In genomic region chr19:54331626-54332025, GRCh38 we compare ENCODE assay signal across 15 cellular contexts. TPM values are rescaled to one million over a fixed set of nuclear protein-coding genes. Genes with fewer than 3 reads are reported as not detected.
DNase-seq lines count a peak whose midpoint lies in the region; ATAC-seq and TF ChIP-seq lines count a peak whose summit lies in the region.
"Had no signal": no experiment of that assay in that cellular context is flagged by ENCODE, and none has a peak within 500 bp of the region (broad histone marks: within the 10 kb centered on the region; RNA-seq: fewer than 3 reads in every experiment).

No MANE protein-coding gene starts in this region.

- H2BK5ac ChIP-seq in neuronal stem cell (ENCODE audit: low read length) = no peak overlapping the region

- H3K4me1 ChIP-seq in BLaER1 treated with 17β-estradiol and CSF1 and Interleukin-3, amounts not matched to agents 10 nM and 100 nM = peaks cover 34 to 80% (median 69%) of the 10 kb centered on the region in 10 experiments
- H3K4me1 ChIP-seq in neuronal stem cell (ENCODE audit: control insufficient read depth in 2 of 2, insufficient read depth in 1 of 2, low read depth in 1 of 2, low read length in 2 of 2) = peaks cover 0 to 2% of the 10 kb centered on the region in 2 donors
- H3K4me1 ChIP-seq: Caco-2 had no signal

- peak overlapping the region; percentile 17 for H4K8ac ChIP-seq in neuronal stem cell (ENCODE audit: low read depth, low read length)

- H4K91ac ChIP-seq in neuronal stem cell (ENCODE audit: low read depth, low read length, poor library complexity) = no peak overlapping the region

- H2BK120ac ChIP-seq in neuronal stem cell (ENCODE audit: low read depth, low read length) = no peak overlapping the region

- H2BK15ac ChIP-seq in neuronal stem cell (ENCODE audit: low read length) = no peak overlapping the region

- no peak overlapping the region for H3K27ac Mint-ChIP-seq in chondrocyte (ENCODE audit: unreplicated experiment)
- H3K27ac Mint-ChIP-seq: CD4-positive, alpha-beta T cell; H9 had no signal

- no peak overlapping the region for H2AK5ac ChIP-seq in neuronal stem cell (ENCODE audit: low read depth, low read length)

- no peaks in the 10 kb centered on the region for H3K36me3 ChIP-seq in BLaER1 treated with 17β-estradiol and CSF1 and Interleukin-3, amounts not matched to agents 10 nM and 100 nM
- no peaks in the 10 kb centered on the region for H3K36me3 ChIP-seq in neuronal stem cell (replicated peaks in 1 of 2; ENCODE audit: control insufficient read depth in 2 of 2, insufficient read depth in 2 of 2, low read length in 2 of 2)

- no peaks in the 10 kb centered on the region for H3K9me3 Mint-ChIP-seq in chondrocyte (ENCODE audit: low read depth)
- H3K9me3 Mint-ChIP-seq: CD4-positive, alpha-beta T cell; IgD-negative memory B cell had no signal

- peak overlapping the region in 4 of 11 experiments; percentile 9 to 49 (median 30); a peak in 3 of 22 replicates for H3K9ac ChIP-seq in BLaER1 treated with 17β-estradiol and CSF1 and Interleukin-3, amounts not matched to agents 10 nM and 100 nM
- no peak overlapping the region for H3K9ac ChIP-seq in neuronal stem cell (ENCODE audit: low read depth, low read length, poor library complexity)

- no peaks in the 10 kb centered on the region for H3K36me3 Mint-ChIP-seq in chondrocyte (ENCODE audit: low read depth)
- H3K36me3 Mint-ChIP-seq: IgD-negative memory B cell had no signal

- H2AFZ ChIP-seq in neuronal stem cell (ENCODE audit: low read length) = no peak overlapping the region

- WGBS in neuronal stem cell (ENCODE audit: extremely low coverage in 2 of 2, insufficient read length in 2 of 2, insufficient replicate concordance in 1 of 2), 2 donors = no CpG with 5 or more reads among the region's 7 CpGs

- H3K4me2 ChIP-seq in BLaER1 treated with 17β-estradiol and CSF1 and Interleukin-3, amounts not matched to agents 10 nM and 100 nM = peak overlapping the region in 10 of 11 experiments; percentile 1 to 76 (median 57); a peak in 15 of 22 replicates
- no peak overlapping the region for H3K4me2 ChIP-seq in neuronal stem cell (ENCODE audit: insufficient read depth, low read length, poor library complexity, severe bottlenecking)

- peak overlapping the region in 2 of 11 experiments; percentile 22 to 25; a peak in 2 of 22 replicates for H3K27ac ChIP-seq in BLaER1 treated with 17β-estradiol and CSF1 and Interleukin-3, amounts not matched to agents 10 nM and 100 nM
- H3K27ac ChIP-seq in neuronal stem cell (replicated peaks; ENCODE audit: low read length) = no peak overlapping the region
- H3K27ac ChIP-seq: C4-2B had no signal

- H3K9me3 ChIP-seq in BLaER1 treated with 17β-estradiol and CSF1 and Interleukin-3, amounts not matched to agents 10 nM and 100 nM (replicated peaks in 1 of 11) = peaks cover 0 to 20% (median 11%) of the 10 kb centered on the region in 11 experiments; a peak in 13 of 22 replicates
- H3K9me3 ChIP-seq in neuronal stem cell (replicated peaks in 1 of 2; ENCODE audit: control insufficient read depth in 2 of 2, insufficient read depth in 1 of 2, low read depth in 1 of 2, low read length in 2 of 2) = no peaks in the 10 kb centered on the region
- H3K9me3 ChIP-seq: Caco-2 had no signal

- H3K18ac ChIP-seq in neuronal stem cell (ENCODE audit: low read length) = no peak overlapping the region

- H3K4me1 Mint-ChIP-seq in chondrocyte (ENCODE audit: low read depth) = no peaks in the 10 kb centered on the region

- no peak overlapping the region for H2BK12ac ChIP-seq in neuronal stem cell (ENCODE audit: low read length)

- H3K14ac ChIP-seq in neuronal stem cell (ENCODE audit: low read length) = no peak overlapping the region

- no peaks in the 10 kb centered on the region for H3K79me1 ChIP-seq in neuronal stem cell (ENCODE audit: low read depth, low read length)

- no peak overlapping the region for H3K23ac ChIP-seq in neuronal stem cell (ENCODE audit: low read depth, low read length, poor library complexity)

- no peak overlapping the region for H3K4me3 Mint-ChIP-seq in chondrocyte (ENCODE audit: unreplicated experiment)
- H3K4me3 Mint-ChIP-seq: B cell; CD4-positive, alpha-beta T cell; H9; IgD-negative memory B cell had no signal

- TF ChIP-seq CTCF in chondrocyte (IDR thresholded peaks at IDR 0.05) (no peak), omental fat pad (IDR thresholded peaks at IDR 0.05) (no peak)

- no peak overlapping the region for H3K4ac ChIP-seq in neuronal stem cell (ENCODE audit: low read length)

- no peak overlapping the region for H3K4me3 ChIP-seq in BLaER1 treated with 17β-estradiol and CSF1 and Interleukin-3, amounts not matched to agents 10 nM and 100 nM
- peak overlapping the region in 1 of 2 donors; percentile 36 for H3K4me3 ChIP-seq in neuronal stem cell (ENCODE audit: low read length in 2 of 2)

- ATAC-seq in omental fat pad (ENCODE audit: low FRiP score) (no peak), GM21619 (IDR thresholded peaks at IDR 0.05; ENCODE audit: unreplicated experiment) (no peak)
- ATAC-seq: HepG2 had no signal

- peak; percentile 54 for DNase-seq in chondrocyte (ENCODE audit: low spot score)
- DNase-seq in neuronal stem cell (ENCODE audit: low spot score) = no peak
- DNase-seq in hippocampal formation (lab: John Stamatoyannopoulos, UW) = no peak
- DNase-seq in omental fat pad (ENCODE audit: low spot score) = no peak
- DNase-seq: Caco-2; CD4-positive, alpha-beta T cell; GOT3; H9 had no signal

- H3K27me3 ChIP-seq in BLaER1 treated with 17β-estradiol and CSF1 and Interleukin-3, amounts not matched to agents 10 nM and 100 nM = no peaks in the 10 kb centered on the region
- peaks cover 0 to 8% (median 0%) of the 10 kb centered on the region in 3 experiments for H3K27me3 ChIP-seq in neuronal stem cell (ENCODE audit: control insufficient read depth in 3 of 3, insufficient read depth in 3 of 3, low read depth in 1 of 3, low read length in 3 of 3)

- H3K27me3 Mint-ChIP-seq in chondrocyte (ENCODE audit: low read depth) = peaks cover 8% of the 10 kb centered on the region
- H3K27me3 Mint-ChIP-seq: B cell; CD4-positive, alpha-beta T cell had no signal

- no peaks in the 10 kb centered on the region for H4K20me1 ChIP-seq in BLaER1 treated with 17β-estradiol and CSF1 and Interleukin-3, amounts not matched to agents 10 nM and 100 nM

RNA-seq across cellular contexts. Expression of gene LILRA4, which starts 7.3 kb away (rescaled TPM):
- not detected in 3 replicates for total RNA-seq in chondrocyte
- polyA plus RNA-seq in neuronal stem cell (2013, experiment 1 of 2) = not detected
- not detected for polyA plus RNA-seq in neuronal stem cell (2013, experiment 2 of 2)
- under 1 TPM in 1 of 4 donors, not detected in 3; 0.56 TPM for total RNA-seq in omental fat pad
- total RNA-seq: A172, Caco-2, H9, HepG2 had no signal

RNA-seq across cellular contexts. Expression of gene LILRA5, which starts 18.7 kb away (rescaled TPM):
- total RNA-seq in chondrocyte (not detected in 3 replicates), omental fat pad (10 to 100 TPM in 1 of 4 donors, 1 to 10 TPM in 3; 3.7 to 13.2 (median 7.8) TPM)
- not detected for polyA plus RNA-seq in neuronal stem cell (2013, experiment 1 of 2)
- not detected for polyA plus RNA-seq in neuronal stem cell (2013, experiment 2 of 2)
- total RNA-seq: A172, B cell, Caco-2, H9, HepG2 had no signal
- polyA plus RNA-seq: HepG2 had no signal

RNA-seq across cellular contexts. Expression of gene LAIR1, which starts 33.1 kb away (rescaled TPM):
- total RNA-seq in chondrocyte (not detected in 3 replicates), omental fat pad (10 to 100 TPM; 24.3 to 82.5 (median 37.0) TPM)
- polyA plus RNA-seq in neuronal stem cell (2013, experiment 1 of 2) = not detected
- not detected for polyA plus RNA-seq in neuronal stem cell (2013, experiment 2 of 2)
- total RNA-seq: A172, Caco-2, H9 had no signal

RNA-seq across cellular contexts. Expression of gene LILRB2, which starts 50.7 kb away (rescaled TPM):
- total RNA-seq in chondrocyte = not detected in 3 replicates
- not detected for polyA plus RNA-seq in neuronal stem cell (2013, experiment 1 of 2)
- not detected for polyA plus RNA-seq in neuronal stem cell (2013, experiment 2 of 2)
- total RNA-seq in omental fat pad = 10 to 100 TPM in 2 of 4 donors, 1 to 10 TPM in 2; 3.5 to 15.4 (median 10.1) TPM
- total RNA-seq: A172, Caco-2, H9, HepG2 had no signal
- polyA plus RNA-seq: HepG2 had no signal

Comparison
In these comparisons a context has a peak if more than half of its experiments do, and no peak if none do; other contexts are left out.
1. RNA of gene LAIR1, which starts 33.1 kb away (total RNA-seq): 24.3 to 82.5 TPM in omental fat pad; not detected in chondrocyte; every median in the first group is over 10 times any median in the second.